8 cellular contexts compared by ENCODE assay signal in the genomic region with DNA sequence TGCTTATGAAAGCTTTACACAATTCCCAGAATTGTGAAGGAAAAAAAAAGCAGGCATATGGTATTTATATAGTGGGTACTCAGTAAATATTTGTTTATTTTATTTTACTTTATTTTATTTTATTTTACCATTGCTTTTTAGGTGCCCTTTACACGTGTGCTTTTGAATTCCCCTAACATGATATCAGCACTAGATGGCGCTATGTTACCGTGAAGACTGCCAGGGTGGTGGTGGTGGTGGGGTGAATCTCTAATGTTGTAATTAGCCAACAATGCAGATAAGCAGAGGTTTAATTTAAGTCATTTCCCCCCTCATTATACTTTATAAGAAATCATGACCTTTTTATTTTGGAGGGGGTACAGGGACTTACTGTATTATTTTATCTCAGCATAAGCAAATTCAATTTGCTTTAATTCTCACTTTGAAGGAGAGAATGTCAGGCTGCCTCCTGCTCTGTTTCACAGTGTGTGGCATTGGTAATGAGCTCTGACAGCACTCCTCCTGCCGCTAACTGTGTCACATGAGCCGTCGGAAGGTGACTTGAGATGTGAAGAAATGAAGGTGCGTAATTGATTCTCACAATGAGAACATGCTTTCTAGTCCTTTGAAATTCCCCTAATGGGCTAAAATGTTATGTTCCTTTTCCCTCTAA.
DNase-seq lines count a peak whose midpoint lies in the region; ATAC-seq and TF ChIP-seq lines count a peak whose summit lies in the region.

No MANE protein-coding gene starts in this region.

- DNase-seq in Caco-2 (peak in 1 of 2 experiments; percentile 46), HT-29 (ENCODE audit: low spot score) (peak; percentile 53), RWPE2 (ENCODE audit: low spot score) (no peak), epidermal melanocyte (ENCODE audit: insufficient read length, low spot score) (peak; percentile 50), nephron progenitor cell (peak; percentile 57)
- DNase-seq in activated T-helper 1 cell treated with anti-CD3 and anti-CD28 coated beads, Interleukin-12 subunit alpha, Interleukin-12 subunit beta, Interleukin-2, Interleukin-4 antibody, amounts not matched to agents 30 ng/mL and 10 ng/mL and 1 ng/mL, durations not matched to agents 14 hours and 24 hours and 36 hours (ENCODE audit: low spot score): no peak

- ATAC-seq in GM19035 (IDR thresholded peaks at IDR 0.05; ENCODE audit: unreplicated experiment) (peak; percentile 75), RWPE2 (ENCODE audit: low read depth) (peak; percentile 67), GM21528 (IDR thresholded peaks at IDR 0.05; ENCODE audit: low FRiP score, unreplicated experiment) (no peak)

- no peaks in the 10 kb centered on the region for H3K4me1 ChIP-seq in Caco-2
- no peaks in the 10 kb centered on the region for H3K4me1 ChIP-seq in RWPE2 (ENCODE audit: insufficient read depth, poor library complexity, severe bottlenecking)

- H3K9me3 Mint-ChIP-seq in Caco-2 (ENCODE audit: unreplicated experiment) (no peaks in the 10 kb centered on the region), nephron progenitor cell (peaks cover 7% of the 10 kb centered on the region)
- no peaks in the 10 kb centered on the region for H3K9me3 Mint-ChIP-seq in activated T-helper 1 cell treated with anti-CD3 and anti-CD28 coated beads, Interleukin-12 subunit alpha, Interleukin-12 subunit beta, Interleukin-2, Interleukin-4 antibody, amounts not matched to agents 30 ng/mL and 10 ng/mL and 1 ng/mL, durations not matched to agents 14 hours and 24 hours and 36 hours

- POLR2A ChIA-PET in Caco-2 (lab: Charles Lee): no interaction called here

- CTCF ChIA-PET in Caco-2 (lab: Charles Lee): no interaction called here

- H3K36me3 Mint-ChIP-seq in Caco-2 (ENCODE audit: insufficient read depth, unreplicated experiment) (no peaks in the 10 kb centered on the region), nephron progenitor cell (ENCODE audit: low read depth) (no peaks in the 10 kb centered on the region)
- no peaks in the 10 kb centered on the region for H3K36me3 Mint-ChIP-seq in activated T-helper 1 cell treated with anti-CD3 and anti-CD28 coated beads, Interleukin-12 subunit alpha, Interleukin-12 subunit beta, Interleukin-2, Interleukin-4 antibody, amounts not matched to agents 30 ng/mL and 10 ng/mL and 1 ng/mL, durations not matched to agents 14 hours and 24 hours and 36 hours (ENCODE audit: low read depth)

- intact Hi-C loops in Caco-2 (cut with micrococcal nuclease; ENCODE audit: unreplicated experiment): loop anchor here (1.0 to 10.0 kb wide), 4 partner anchors 126 to 1110 kb away; no protein-coding TSS in a partner anchor
- intact Hi-C loops in activated T-helper 1 cell treated with anti-CD3 and anti-CD28 coated beads, Interleukin-12 subunit alpha, Interleukin-12 subunit beta, Interleukin-2, Interleukin-4 antibody, amounts not matched to agents 30 ng/mL and 10 ng/mL and 1 ng/mL, durations not matched to agents 14 hours and 24 hours and 36 hours (cut with micrococcal nuclease): loop anchor here (1.0 to 5.0 kb wide), 2 partner anchors 770 to 1113 kb away; no protein-coding TSS in a partner anchor

- H3K36me3 ChIP-seq in Caco-2 (ENCODE audit: control insufficient read depth, insufficient read depth, low read length): no peaks in the 10 kb centered on the region
- no peaks in the 10 kb centered on the region for H3K36me3 ChIP-seq in RWPE2 (ENCODE audit: low read depth)

- H3K4me1 Mint-ChIP-seq in Caco-2 (ENCODE audit: low read depth, unreplicated experiment): no peaks in the 10 kb centered on the region
- peaks cover 17% of the 10 kb centered on the region for H3K4me1 Mint-ChIP-seq in nephron progenitor cell
- no peaks in the 10 kb centered on the region for H3K4me1 Mint-ChIP-seq in activated T-helper 1 cell treated with anti-CD3 and anti-CD28 coated beads, Interleukin-12 subunit alpha, Interleukin-12 subunit beta, Interleukin-2, Interleukin-4 antibody, amounts not matched to agents 30 ng/mL and 10 ng/mL and 1 ng/mL, durations not matched to agents 14 hours and 24 hours and 36 hours (ENCODE audit: low read depth)

- H3K27me3 ChIP-seq in Caco-2 (replicated peaks; ENCODE audit: control insufficient read depth, insufficient read depth, low read length): no peaks in the 10 kb centered on the region
- H3K27me3 ChIP-seq in RWPE2 (ENCODE audit: insufficient read depth, poor library complexity, severe bottlenecking): no peaks in the 10 kb centered on the region

- BruUV-seq in Caco-2 (replicated peaks; lab: Mats Ljungman, UMichigan): no TSS peak

- H3K27ac Mint-ChIP-seq in Caco-2 (ENCODE audit: unreplicated experiment): no peak overlapping the region
- H3K27ac Mint-ChIP-seq in nephron progenitor cell: no peak overlapping the region
- H3K27ac Mint-ChIP-seq in activated T-helper 1 cell treated with anti-CD3 and anti-CD28 coated beads, Interleukin-12 subunit alpha, Interleukin-12 subunit beta, Interleukin-2, Interleukin-4 antibody, amounts not matched to agents 30 ng/mL and 10 ng/mL and 1 ng/mL, durations not matched to agents 14 hours and 24 hours and 36 hours: no peak overlapping the region

- H3K4me3 ChIP-seq in Caco-2 (ENCODE audit: low read depth, low read length) (no peak overlapping the region), RWPE2 (ENCODE audit: severe bottlenecking) (no peak overlapping the region)

- H3K4me3 Mint-ChIP-seq in Caco-2 (ENCODE audit: unreplicated experiment) (no peak overlapping the region), nephron progenitor cell (no peak overlapping the region)
- H3K4me3 Mint-ChIP-seq in activated T-helper 1 cell treated with anti-CD3 and anti-CD28 coated beads, Interleukin-12 subunit alpha, Interleukin-12 subunit beta, Interleukin-2, Interleukin-4 antibody, amounts not matched to agents 30 ng/mL and 10 ng/mL and 1 ng/mL, durations not matched to agents 14 hours and 24 hours and 36 hours: no peak overlapping the region

- H3K27ac ChIP-seq in RWPE2 (ENCODE audit: poor library complexity, severe bottlenecking): no peak overlapping the region

- H3K9me3 ChIP-seq in Caco-2 (no peaks in the 10 kb centered on the region), RWPE2 (ENCODE audit: severe bottlenecking) (no peaks in the 10 kb centered on the region)

- TF ChIP-seq CTCF in Caco-2 (IDR thresholded peaks at IDR 0.05; ENCODE audit: insufficient read depth in 1 of 2, low read depth in 1 of 2, low read length in 1 of 2, severe bottlenecking in 1 of 2, unreplicated experiment in 1 of 2) (peak; percentile 62 to 73), RWPE2 (IDR thresholded peaks at IDR 0.05; ENCODE audit: poor library complexity, severe bottlenecking) (peak; percentile 89), nephron progenitor cell (IDR thresholded peaks at IDR 0.05) (peak; percentile 85)

- H3K27me3 Mint-ChIP-seq in Caco-2 (ENCODE audit: insufficient read depth, unreplicated experiment) (peaks cover 3% of the 10 kb centered on the region), nephron progenitor cell (ENCODE audit: low read depth, poor library complexity) (no peaks in the 10 kb centered on the region)
- H3K27me3 Mint-ChIP-seq in activated T-helper 1 cell treated with anti-CD3 and anti-CD28 coated beads, Interleukin-12 subunit alpha, Interleukin-12 subunit beta, Interleukin-2, Interleukin-4 antibody, amounts not matched to agents 30 ng/mL and 10 ng/mL and 1 ng/mL, durations not matched to agents 14 hours and 24 hours and 36 hours (ENCODE audit: insufficient read depth): no peaks in the 10 kb centered on the region

Comparison
In these comparisons a context has a peak if more than half of its experiments do, and no peak if none do; other contexts are left out.
1. DNase-seq: peak in HT-29 (single experiment), epidermal melanocyte (single experiment) and nephron progenitor cell (single experiment); none in RWPE2 (single experiment) and activated T-helper 1 cell treated with anti-CD3 and anti-CD28 coated beads, Interleukin-12 subunit alpha, Interleukin-12 subunit beta, Interleukin-2, Interleukin-4 antibody, amounts not matched to agents 30 ng/mL and 10 ng/mL and 1 ng/mL, durations not matched to agents 14 hours and 24 hours and 36 hours (single experiment).
2. Peak in every context shown above with its lines, with median percentiles within 50 percentile points of each other: CTCF ChIP-seq.